ENCODE assay signal across 16 cellular contexts in genomic region chr2:46865181-46865970, GRCh38.
"Had no signal": no experiment of that assay in that cellular context is flagged by ENCODE, and none has a peak within 500 bp of the region (broad histone marks: within the 10 kb centered on the region; RNA-seq: fewer than 3 reads in every experiment).

No MANE protein-coding gene starts in this region.

- H3K36me3 Mint-ChIP-seq: activated naive CD4-positive, alpha-beta T cell treated with anti-CD3 and anti-CD28 coated beads, Interleukin-2, amount 10 ng/mL, durations not matched to agents 7 days and 5 days had no signal

- H3K4me3 ChIP-seq: cardiac muscle cell, dorsolateral prefrontal cortex, ovary, vagina had no signal

- H3K36me3 ChIP-seq: cardiac muscle cell, ovary, vagina had no signal

- H3K27me3 ChIP-seq: cardiac muscle cell, dorsolateral prefrontal cortex, ovary, vagina had no signal

- DNase-seq: activated CD4-positive, alpha-beta T cell treated with anti-CD3 and anti-CD28 coated beads for 1 hour; activated CD4-positive, alpha-beta T cell treated with anti-CD3 and anti-CD28 coated beads, Interleukin-2, amount 50 U/mL, for 48 hours; activated naive CD4-positive, alpha-beta T cell treated with anti-CD3 and anti-CD28 coated beads, Interleukin-2, amount 10 ng/mL, durations not matched to agents 7 days and 5 days; endodermal cell; erythroblast; hippocampal formation; stimulated activated CD4-positive, alpha-beta T cell treated with anti-CD3 and anti-CD28 coated beads, Interleukin-12 subunit alpha, Interleukin-12 subunit beta, amount 100 ng/mL, for 4 hours; T-helper 1 cell had no signal

- H3K27ac ChIP-seq: cardiac muscle cell, ovary, vagina had no signal

- H3K9me3 ChIP-seq: ovary, vagina had no signal

- H3K27ac Mint-ChIP-seq: activated naive CD4-positive, alpha-beta T cell treated with anti-CD3 and anti-CD28 coated beads, Interleukin-2, amount 10 ng/mL, durations not matched to agents 7 days and 5 days; activated T-helper 2 cell treated with anti-CD3 and anti-CD28 coated beads, Interferon-gamma antibody, Interleukin-2, Interleukin-4, amounts not matched to agents 10 μg/mL and 5 μg/mL and 100 μg/mL, durations not matched to agents 14 hours and 24 hours and 36 hours; endodermal cell; stimulated activated memory B cell treated with anti-CD40 and anti-IgM and Interleukin-4, amounts not matched to agents 10 μg/mL and 1 μg/mL and 100 μg/mL, for 72 hours had no signal

- ATAC-seq: sciatic nerve; stimulated activated memory B cell treated with anti-CD40 and anti-IgM and Interleukin-4, amounts not matched to agents 10 μg/mL and 1 μg/mL and 100 μg/mL, for 72 hours had no signal

- H3K4me3 Mint-ChIP-seq: activated naive CD4-positive, alpha-beta T cell treated with anti-CD3 and anti-CD28 coated beads, Interleukin-2, amount 10 ng/mL, durations not matched to agents 7 days and 5 days; endodermal cell; neural crest cell; stimulated activated memory B cell treated with anti-CD40 and anti-IgM and Interleukin-4, amounts not matched to agents 10 μg/mL and 1 μg/mL and 100 μg/mL, for 72 hours had no signal

- H3K4me1 Mint-ChIP-seq: endodermal cell, neural crest cell had no signal
